Comparison of ENCODE assay signal across 24 cellular contexts in genomic region chr12:121648458-121649028, GRCh38. TPM values are rescaled to one million over a fixed set of nuclear protein-coding genes. Genes with fewer than 3 reads are reported as not detected.
DNase-seq lines count a peak whose midpoint lies in the region; ATAC-seq and TF ChIP-seq lines count a peak whose summit lies in the region.
"Had no signal": no experiment of that assay in that cellular context is flagged by ENCODE, and none has a peak within 500 bp of the region (broad histone marks: within the 10 kb centered on the region; RNA-seq: fewer than 3 reads in every experiment).

No MANE protein-coding gene starts in this region.

- no peak overlapping the region for H3K4me3 ChIP-seq in HL-60 (replicated peaks; ENCODE audit: insufficient read depth, low read length)
- H3K4me3 ChIP-seq in ascending aorta = no peak overlapping the region
- H3K4me3 ChIP-seq: body of pancreas, gastrocnemius medialis, ovary, SJSA1 had no signal

- H3K27me3 ChIP-seq in CD4-positive, alpha-beta T cell (ENCODE audit: control insufficient read depth, insufficient read depth, low read length) = no peaks in the 10 kb centered on the region
- H3K27me3 ChIP-seq in HL-60 (ENCODE audit: insufficient read depth, poor library complexity, severe bottlenecking) = no peaks in the 10 kb centered on the region
- no peaks in the 10 kb centered on the region for H3K27me3 ChIP-seq in ascending aorta
- H3K27me3 ChIP-seq: body of pancreas, gastrocnemius medialis, ovary, SJSA1 had no signal

- intact Hi-C loops in CD4-positive, alpha-beta T cell (cut with DNase I, micrococcal nuclease) = no loop called here
- intact Hi-C loops in ascending aorta (cut with DNase I) = no loop called here

- POLR2A ChIA-PET in CD4-positive, alpha-beta T cell (lab: Charles Lee) = interaction anchor here (0.7 to 4.6 kb wide), 4 partner anchors 11 to 138 kb away, joined by 3 to 24 read pairs (median 9); partner anchors contain the start of gene ORAI1
- POLR2A ChIA-PET in activated naive CD8-positive, alpha-beta T cell treated with anti-CD3 and anti-CD28 coated beads, Interleukin-2, amount 10 ng/mL, durations not matched to agents 7 days and 5 days (lab: Charles Lee) = interaction anchor here (0.6 to 3.8 kb wide), 5 partner anchors 9 to 33 kb away, joined by 3 to 29 read pairs (median 6); partner anchors contain the start of gene ORAI1

- peaks cover 19% of the 10 kb centered on the region for H3K4me1 Mint-ChIP-seq in CD4-positive, alpha-beta T cell (ENCODE audit: low read depth)
- H3K4me1 Mint-ChIP-seq in activated naive CD8-positive, alpha-beta T cell treated with anti-CD3 and anti-CD28 coated beads, Interleukin-2, amount 10 ng/mL, durations not matched to agents 7 days and 5 days = peaks cover 20% of the 10 kb centered on the region
- H3K4me1 Mint-ChIP-seq in natural killer cell treated with Interleukin-12 subunit alpha and Interleukin-12 subunit beta and Interleukin-15 and Interleukin-18, amount 100 ng/mL, for 72 hours (ENCODE audit: low read depth in 2 of 2) = peaks cover 16% of the 10 kb centered on the region in 2 donors
- H3K4me1 Mint-ChIP-seq in osteocyte (ENCODE audit: unreplicated experiment) = peaks cover 4% of the 10 kb centered on the region

- H3K4me3 Mint-ChIP-seq in CD4-positive, alpha-beta T cell = no peak overlapping the region
- peak overlapping the region; percentile 39 for H3K4me3 Mint-ChIP-seq in activated naive CD8-positive, alpha-beta T cell treated with anti-CD3 and anti-CD28 coated beads, Interleukin-2, amount 10 ng/mL, durations not matched to agents 7 days and 5 days
- peak overlapping the region; percentile 61 for H3K4me3 Mint-ChIP-seq in natural killer cell treated with Interleukin-12 subunit alpha and Interleukin-12 subunit beta and Interleukin-15 and Interleukin-18, amount 100 ng/mL, for 72 hours
- no peak overlapping the region for H3K4me3 Mint-ChIP-seq in osteocyte (ENCODE audit: unreplicated experiment)
- H3K4me3 Mint-ChIP-seq: activated CD4-positive, alpha-beta T cell treated with anti-CD3 and anti-CD28 coated beads for 36 hours; CD4-positive, CD25-positive, alpha-beta regulatory T cell; HFFc6; naive B cell had no signal

- H3K27ac ChIP-seq in CD4-positive, alpha-beta T cell (ENCODE audit: low read depth, low read length) = no peak overlapping the region
- H3K27ac ChIP-seq in HL-60 (replicated peaks) (peak overlapping the region; percentile 76), ascending aorta (no peak overlapping the region)
- H3K27ac ChIP-seq: body of pancreas, gastrocnemius medialis, ovary, SJSA1 had no signal

- no peaks in the 10 kb centered on the region for H3K4me1 ChIP-seq in ascending aorta
- H3K4me1 ChIP-seq: body of pancreas, gastrocnemius medialis, SJSA1 had no signal

- peaks cover 30% of the 10 kb centered on the region for H3K36me3 Mint-ChIP-seq in CD4-positive, alpha-beta T cell (ENCODE audit: low read depth)
- H3K36me3 Mint-ChIP-seq in activated naive CD8-positive, alpha-beta T cell treated with anti-CD3 and anti-CD28 coated beads, Interleukin-2, amount 10 ng/mL, durations not matched to agents 7 days and 5 days = peaks cover 22% of the 10 kb centered on the region
- H3K36me3 Mint-ChIP-seq in natural killer cell treated with Interleukin-12 subunit alpha and Interleukin-12 subunit beta and Interleukin-15 and Interleukin-18, amount 100 ng/mL, for 72 hours = no peaks in the 10 kb centered on the region
- no peaks in the 10 kb centered on the region for H3K36me3 Mint-ChIP-seq in osteocyte (ENCODE audit: unreplicated experiment)
- H3K36me3 Mint-ChIP-seq: naive B cell had no signal

- H3K9me3 Mint-ChIP-seq in CD4-positive, alpha-beta T cell = no peaks in the 10 kb centered on the region
- no peaks in the 10 kb centered on the region for H3K9me3 Mint-ChIP-seq in activated naive CD8-positive, alpha-beta T cell treated with anti-CD3 and anti-CD28 coated beads, Interleukin-2, amount 10 ng/mL, durations not matched to agents 7 days and 5 days
- H3K9me3 Mint-ChIP-seq in natural killer cell treated with Interleukin-12 subunit alpha and Interleukin-12 subunit beta and Interleukin-15 and Interleukin-18, amount 100 ng/mL, for 72 hours = no peaks in the 10 kb centered on the region
- H3K9me3 Mint-ChIP-seq in osteocyte (ENCODE audit: unreplicated experiment) = no peaks in the 10 kb centered on the region
- H3K9me3 Mint-ChIP-seq: CD4-positive, CD25-positive, alpha-beta regulatory T cell; HFFc6; immature natural killer cell; naive B cell had no signal

- no peak for TF ChIP-seq CTCF in CD4-positive, alpha-beta T cell (IDR thresholded peaks at IDR 0.05)
- TF ChIP-seq CTCF in HL-60 (IDR thresholded peaks at IDR 0.05; ENCODE audit: insufficient read depth, low read length) (no peak), osteocyte (IDR thresholded peaks at IDR 0.05) (no peak), GM20000 (IDR thresholded peaks at IDR 0.05; ENCODE audit: extremely low read depth, missing control alignments) (no peak), ascending aorta (IDR thresholded peaks at IDR 0.05) (no peak)

- no peaks in the 10 kb centered on the region for H3K27me3 Mint-ChIP-seq in CD4-positive, alpha-beta T cell
- no peaks in the 10 kb centered on the region for H3K27me3 Mint-ChIP-seq in activated naive CD8-positive, alpha-beta T cell treated with anti-CD3 and anti-CD28 coated beads, Interleukin-2, amount 10 ng/mL, durations not matched to agents 7 days and 5 days
- H3K27me3 Mint-ChIP-seq in natural killer cell treated with Interleukin-12 subunit alpha and Interleukin-12 subunit beta and Interleukin-15 and Interleukin-18, amount 100 ng/mL, for 72 hours = no peaks in the 10 kb centered on the region
- H3K27me3 Mint-ChIP-seq in osteocyte (ENCODE audit: unreplicated experiment) = no peaks in the 10 kb centered on the region
- H3K27me3 Mint-ChIP-seq: activated CD4-positive, alpha-beta T cell treated with anti-CD3 and anti-CD28 coated beads for 36 hours; CD4-positive, CD25-positive, alpha-beta regulatory T cell; naive B cell had no signal

- no peaks in the 10 kb centered on the region for H3K9me3 ChIP-seq in CD4-positive, alpha-beta T cell (ENCODE audit: control insufficient read depth, low read length)
- H3K9me3 ChIP-seq in ascending aorta = no peaks in the 10 kb centered on the region
- H3K9me3 ChIP-seq: body of pancreas, gastrocnemius medialis, ovary, SJSA1 had no signal

- H3K36me3 ChIP-seq in ascending aorta = no peaks in the 10 kb centered on the region
- H3K36me3 ChIP-seq: gastrocnemius medialis, ovary, SJSA1 had no signal

- peak overlapping the region; percentile 71 for H3K27ac Mint-ChIP-seq in CD4-positive, alpha-beta T cell
- H3K27ac Mint-ChIP-seq in activated naive CD8-positive, alpha-beta T cell treated with anti-CD3 and anti-CD28 coated beads, Interleukin-2, amount 10 ng/mL, durations not matched to agents 7 days and 5 days = no peak overlapping the region
- peak overlapping the region; percentile 81 to 88 for H3K27ac Mint-ChIP-seq in natural killer cell treated with Interleukin-12 subunit alpha and Interleukin-12 subunit beta and Interleukin-15 and Interleukin-18, amount 100 ng/mL, for 72 hours
- no peak overlapping the region for H3K27ac Mint-ChIP-seq in osteocyte (ENCODE audit: unreplicated experiment)
- H3K27ac Mint-ChIP-seq: HFFc6 had no signal

- DNase-seq in CD4-positive, alpha-beta T cell = no peak
- DNase-seq in HL-60 (ENCODE audit: low read depth in 1 of 2, low spot score in 1 of 2) = no peak
- no peak for DNase-seq in activated naive CD8-positive, alpha-beta T cell treated with anti-CD3 and anti-CD28 coated beads, Interleukin-2, amount 10 ng/mL, durations not matched to agents 7 days and 5 days
- DNase-seq in natural killer cell treated with Interleukin-12 subunit alpha and Interleukin-12 subunit beta and Interleukin-15 and Interleukin-18, amount 100 ng/mL, for 72 hours (ENCODE audit: low spot score) = no peak
- no peak for DNase-seq in osteocyte (ENCODE audit: extremely low spot score, unreplicated experiment)
- DNase-seq in GM20000 (ENCODE audit: low spot score) = no peak
- no peak for DNase-seq in ascending aorta (ENCODE audit: low spot score in 2 of 2)
- DNase-seq: activated CD4-positive, alpha-beta T cell treated with anti-CD3 and anti-CD28 coated beads for 36 hours; activated CD8-positive, alpha-beta memory T cell treated with anti-CD3 and anti-CD28 coated beads, Interleukin-2, amount 50 U/mL, for 4 hours; body of pancreas; CD4-positive, CD25-positive, alpha-beta regulatory T cell; gastrocnemius medialis; HFFc6; hippocampal formation; naive B cell; NCI-H1092 treated with DMSO at 0.1 percent for 48 hours; NCI-H2081 treated with DMSO at 0.1 percent for 48 hours; NCI-H526; ovary; stimulated activated CD4-positive, alpha-beta T cell treated with anti-CD3 and anti-CD28 coated beads, Interleukin-12 subunit alpha, Interleukin-12 subunit beta, amount 100 ng/mL, for 4 hours; stimulated activated CD4-positive, alpha-beta T cell treated with anti-CD3 and anti-CD28 coated beads, Interleukin-4, amount 100 ng/mL, for 24 hours; stimulated activated naive CD4-positive, alpha-beta T cell treated with Interleukin-2 at 50 U/mL for 16 hours had no signal

- CTCF ChIA-PET in CD4-positive, alpha-beta T cell (lab: Charles Lee) = interaction anchor here (0.7 to 1.2 kb wide), 3 partner anchors 11 to 165 kb away, joined by 3 to 4 read pairs (median 3); no protein-coding TSS in a partner anchor

- ATAC-seq in CD4-positive, alpha-beta T cell (ENCODE audit: poor library complexity) = no peak
- ATAC-seq in activated naive CD8-positive, alpha-beta T cell treated with anti-CD3 and anti-CD28 coated beads, Interleukin-2, amount 10 ng/mL, durations not matched to agents 7 days and 5 days (ENCODE audit: low read depth) = no peak
- ATAC-seq in natural killer cell treated with Interleukin-12 subunit alpha and Interleukin-12 subunit beta and Interleukin-15 and Interleukin-18, amount 100 ng/mL, for 72 hours = no peak
- ATAC-seq: body of pancreas, gastrocnemius medialis had no signal

RNA-seq across cellular contexts. Expression of gene MORN3, which starts 20.9 kb away (rescaled TPM):
- total RNA-seq in CD4-positive, alpha-beta T cell = 10 to 100 TPM in 1 of 2 experiments, 1 to 10 TPM in 1; 9.8 to 11.9 TPM
- 1 to 10 TPM; 5.2 to 6.2 TPM for total RNA-seq in activated naive CD8-positive, alpha-beta T cell treated with anti-CD3 and anti-CD28 coated beads, Interleukin-2, amount 10 ng/mL, durations not matched to agents 7 days and 5 days
- total RNA-seq in natural killer cell treated with Interleukin-12 subunit alpha and Interleukin-12 subunit beta and Interleukin-15 and Interleukin-18, amount 100 ng/mL, for 72 hours = under 1 TPM; 0.17 to 0.43 TPM
- total RNA-seq in osteocyte = 0.11 and 0.29 TPM in 2 replicates
- not detected for total RNA-seq in ascending aorta
- total RNA-seq: body of pancreas, gastrocnemius medialis, SJSA1 had no signal

RNA-seq across cellular contexts. Expression of gene ORAI1, which starts 22.2 kb away (rescaled TPM):
- 10 to 100 TPM; 39.7 to 42.3 TPM for total RNA-seq in CD4-positive, alpha-beta T cell
- total RNA-seq in activated naive CD8-positive, alpha-beta T cell treated with anti-CD3 and anti-CD28 coated beads, Interleukin-2, amount 10 ng/mL, durations not matched to agents 7 days and 5 days = 10 to 100 TPM; 54.2 to 60.1 TPM
- 10 to 100 TPM; 40.5 to 43.9 TPM for total RNA-seq in natural killer cell treated with Interleukin-12 subunit alpha and Interleukin-12 subunit beta and Interleukin-15 and Interleukin-18, amount 100 ng/mL, for 72 hours
- total RNA-seq in osteocyte (9.1 and 11.1 TPM in 2 replicates), ascending aorta (24.6 TPM)

Comparison
In these comparisons a context has a peak if more than half of its experiments do, and no peak if none do; other contexts are left out.
1. H3K27ac Mint-ChIP-seq: peak in CD4-positive, alpha-beta T cell (single experiment) and natural killer cell treated with Interleukin-12 subunit alpha and Interleukin-12 subunit beta and Interleukin-15 and Interleukin-18, amount 100 ng/mL, for 72 hours (2 of 2); none in activated naive CD8-positive, alpha-beta T cell treated with anti-CD3 and anti-CD28 coated beads, Interleukin-2, amount 10 ng/mL, durations not matched to agents 7 days and 5 days (single experiment) and osteocyte (single experiment).
2. H3K4me3 Mint-ChIP-seq: peak in activated naive CD8-positive, alpha-beta T cell treated with anti-CD3 and anti-CD28 coated beads, Interleukin-2, amount 10 ng/mL, durations not matched to agents 7 days and 5 days (single experiment) and natural killer cell treated with Interleukin-12 subunit alpha and Interleukin-12 subunit beta and Interleukin-15 and Interleukin-18, amount 100 ng/mL, for 72 hours (single experiment); none in CD4-positive, alpha-beta T cell (single experiment) and osteocyte (single experiment).